ENCODE assay signal across 18 cellular contexts in genomic region chr14:94907626-94908261, GRCh38.
DNase-seq lines count a peak whose midpoint lies in the region; ATAC-seq and TF ChIP-seq lines count a peak whose summit lies in the region.
"Had no signal": no experiment of that assay in that cellular context is flagged by ENCODE, and none has a peak within 500 bp of the region (broad histone marks: within the 10 kb centered on the region; RNA-seq: fewer than 3 reads in every experiment).

No MANE protein-coding gene starts in this region.

- no peaks in the 10 kb centered on the region for H4K20me1 ChIP-seq in GM23338 (replicated peaks; ENCODE audit: insufficient read depth)

- H3K27me3 Mint-ChIP-seq in GM23338 (ENCODE audit: insufficient read depth, low read depth, poor library complexity) = peaks cover 27% of the 10 kb centered on the region

- no peak overlapping the region for H3K4me3 Mint-ChIP-seq in GM23338
- H3K4me3 Mint-ChIP-seq: neural crest cell had no signal

- no peak for TF ChIP-seq CTCF in GM23338 (conservative IDR thresholded peaks at IDR 0.05; ENCODE audit: low read depth in 2 of 2)
- no peak for TF ChIP-seq CTCF in RWPE2 (IDR thresholded peaks at IDR 0.05; ENCODE audit: poor library complexity, severe bottlenecking)
- no peak for TF ChIP-seq CTCF in spleen (IDR thresholded peaks at IDR 0.05 in 8 of 11, conservative IDR thresholded peaks at IDR 0.05 in 3 of 11)
- TF ChIP-seq CTCF in ascending aorta (IDR thresholded peaks at IDR 0.05) = no peak

- intact Hi-C loops in spleen (cut with DNase I; ENCODE audit: low total_unique reads) (no loop called here), ascending aorta (cut with DNase I) (no loop called here)

- peaks cover 12% of the 10 kb centered on the region for H3K4me1 Mint-ChIP-seq in GM23338
- H3K4me1 Mint-ChIP-seq: neural crest cell had no signal

- TF ChIP-seq POLR2A in spleen (IDR thresholded peaks at IDR 0.05) = no peak

- H3K79me2 ChIP-seq in GM23338 (replicated peaks; ENCODE audit: insufficient read depth) = no peaks in the 10 kb centered on the region

- ATAC-seq in GM23338 (peak; percentile 36; the same call in 2 of the 3 replicates), RWPE2 (ENCODE audit: low read depth) (no peak)
- ATAC-seq: Panc1 had no signal

- H3K36me3 Mint-ChIP-seq in GM23338 (ENCODE audit: low read depth) = no peaks in the 10 kb centered on the region

- no peak overlapping the region for H3K4me2 ChIP-seq in GM23338

- H3K4me3 ChIP-seq in GM23338 (no peak overlapping the region), RWPE2 (ENCODE audit: severe bottlenecking) (no peak overlapping the region), spleen (no peak overlapping the region), ascending aorta (no peak overlapping the region)
- H3K4me3 ChIP-seq: right lobe of liver had no signal

- no peak overlapping the region for H2AFZ ChIP-seq in GM23338

- no peak overlapping the region for H3K27ac Mint-ChIP-seq in GM23338
- H3K27ac Mint-ChIP-seq: activated T-helper 2 cell treated with anti-CD3 and anti-CD28 coated beads, Interferon-gamma antibody, Interleukin-2, Interleukin-4, amounts not matched to agents 10 μg/mL and 5 μg/mL and 100 μg/mL, durations not matched to agents 14 hours and 24 hours and 36 hours had no signal

- 81 to 89% (median 83%) methylated on average over 27 to 30 of the region's 30 CpGs for WGBS in spleen, 5 donors

- no peaks in the 10 kb centered on the region for H3K4me1 ChIP-seq in GM23338 (ENCODE audit: insufficient read depth)
- H3K4me1 ChIP-seq in RWPE2 (ENCODE audit: insufficient read depth, poor library complexity, severe bottlenecking) = no peaks in the 10 kb centered on the region
- H3K4me1 ChIP-seq in spleen = no peaks in the 10 kb centered on the region
- no peaks in the 10 kb centered on the region for H3K4me1 ChIP-seq in ascending aorta
- H3K4me1 ChIP-seq: right lobe of liver had no signal

- H3K27me3 ChIP-seq in GM23338 (ENCODE audit: insufficient read depth) = peaks cover 14% of the 10 kb centered on the region; the same call in 1 of the 2 replicates
- H3K27me3 ChIP-seq in RWPE2 (ENCODE audit: insufficient read depth, poor library complexity, severe bottlenecking) = peaks cover 41% of the 10 kb centered on the region
- peaks cover 0 to 19% (median 0%) of the 10 kb centered on the region in 7 donors for H3K27me3 ChIP-seq in spleen (replicated peaks in 1 of 7)
- H3K27me3 ChIP-seq in ascending aorta = no peaks in the 10 kb centered on the region
- H3K27me3 ChIP-seq: right lobe of liver had no signal

- DNase-seq in GM23338 (ENCODE audit: low spot score) (peak; percentile 19), RWPE2 (ENCODE audit: low spot score) (peak; percentile 44), hepatic stellate cell (ENCODE audit: low spot score) (peak; percentile 43), spleen (peak; percentile 66), NCI-H146 (lab: John Stamatoyannopoulos, UW) (no peak), foreskin melanocyte (no peak), ascending aorta (ENCODE audit: low spot score in 2 of 2) (no peak)
- DNase-seq: amniotic stem cell; C1 segment of cervical spinal cord; DMS153; HCEC 1CT; NCI-H187; NCI-H446; right lobe of liver; stimulated activated CD4-positive, alpha-beta T cell treated with anti-CD3 and anti-CD28 coated beads, Interleukin-4, amount 100 ng/mL, for 4 hours had no signal

- no peaks in the 10 kb centered on the region for H3K36me3 ChIP-seq in GM23338 (ENCODE audit: insufficient read depth)
- H3K36me3 ChIP-seq in RWPE2 (ENCODE audit: low read depth) = no peaks in the 10 kb centered on the region
- H3K36me3 ChIP-seq in spleen = no peaks in the 10 kb centered on the region
- H3K36me3 ChIP-seq in ascending aorta = no peaks in the 10 kb centered on the region
- H3K36me3 ChIP-seq: right lobe of liver had no signal

- no peaks in the 10 kb centered on the region for H3F3A ChIP-seq in GM23338 (replicated peaks; ENCODE audit: low read depth)

- H3K27ac ChIP-seq in GM23338 (ENCODE audit: low read depth) (no peak overlapping the region), RWPE2 (ENCODE audit: poor library complexity, severe bottlenecking) (no peak overlapping the region), spleen (no peak overlapping the region), ascending aorta (no peak overlapping the region)
- H3K27ac ChIP-seq: right lobe of liver had no signal

- H3K9me3 Mint-ChIP-seq in GM23338 = no peaks in the 10 kb centered on the region
- H3K9me3 Mint-ChIP-seq: activated T-helper 2 cell treated with anti-CD3 and anti-CD28 coated beads, Interferon-gamma antibody, Interleukin-2, Interleukin-4, amounts not matched to agents 10 μg/mL and 5 μg/mL and 100 μg/mL, durations not matched to agents 14 hours and 24 hours and 36 hours; neural crest cell had no signal

- H3K9me3 ChIP-seq in RWPE2 (ENCODE audit: severe bottlenecking) = no peaks in the 10 kb centered on the region
- peaks cover 0 to 12% (median 2%) of the 10 kb centered on the region in 8 donors for H3K9me3 ChIP-seq in spleen
- peaks cover 0 to 5% of the 10 kb centered on the region in 2 donors for H3K9me3 ChIP-seq in ascending aorta
- H3K9me3 ChIP-seq: right lobe of liver had no signal

- peaks cover 15% of the 10 kb centered on the region for H3K9me2 ChIP-seq in GM23338 (ENCODE audit: insufficient read depth)

TF ChIP-seq in GM23338, 12 proteins besides CTCF, POLR2A, EP300 and RAD21:
- no peak for TF ChIP-seq POLR2AphosphoS5 (IDR thresholded peaks at IDR 0.05; ENCODE audit: low read depth)
- no peak for TF ChIP-seq NANOG (IDR thresholded peaks at IDR 0.05; ENCODE audit: borderline replicate concordance)
- TF ChIP-seq STAT1 (IDR thresholded peaks at IDR 0.05; ENCODE audit: unreplicated experiment) = no peak
- TF ChIP-seq ZNF331 (CRISPR knock-in tag; IDR thresholded peaks at IDR 0.05; ENCODE audit: low read depth) = no peak
- no peak for TF ChIP-seq EZH2phosphoT487 (IDR thresholded peaks at IDR 0.05; ENCODE audit: unreplicated experiment)

Comparison
In these comparisons a context has a peak if more than half of its experiments do, and no peak if none do; other contexts are left out.
1. DNase-seq: peak in GM23338 (single experiment), RWPE2 (single experiment), hepatic stellate cell (single experiment) and spleen (single experiment); none in NCI-H146 (single experiment), foreskin melanocyte (single experiment) and ascending aorta (0 of 2).